In genomic region chr10:101095550-101096213, GRCh38 we compare ENCODE assay signal across 8 cellular contexts. TPM values are rescaled to one million over a fixed set of nuclear protein-coding genes. Genes with fewer than 3 reads are reported as not detected.
DNase-seq lines count a peak whose midpoint lies in the region; ATAC-seq lines count a peak whose summit lies in the region.

No MANE protein-coding gene starts in this region.

- ATAC-seq in HG03196 (IDR thresholded peaks at IDR 0.05; ENCODE audit: unreplicated experiment), result peak; percentile 67
- peak; percentile 81 for ATAC-seq in stimulated activated effector memory CD8-positive, alpha-beta T cell treated with anti-CD3 and anti-CD28 coated beads, Interleukin-12 subunit alpha, Interleukin-12 subunit beta, amount 100 ng/mL, for 72 hours

- peaks cover 4% of the 10 kb centered on the region for H3K4me1 Mint-ChIP-seq in stimulated activated effector memory CD8-positive, alpha-beta T cell treated with anti-CD3 and anti-CD28 coated beads, Interleukin-12 subunit alpha, Interleukin-12 subunit beta, amount 100 ng/mL, for 72 hours

- no peak overlapping the region for H3K4me3 Mint-ChIP-seq in stimulated activated effector memory CD8-positive, alpha-beta T cell treated with anti-CD3 and anti-CD28 coated beads, Interleukin-12 subunit alpha, Interleukin-12 subunit beta, amount 100 ng/mL, for 72 hours

- DNase-seq in NOMO-1 (lab: John Stamatoyannopoulos, UW; ENCODE audit: unreplicated experiment in 2 of 2) (peak; percentile 35 to 43), NOMO-1 treated with dmso at 0.1 percent for 144 hours (lab: John Stamatoyannopoulos, UW; ENCODE audit: unreplicated experiment) (no peak), NCI-H748 treated with DMSO at 0.1 percent for 48 hours (lab: John Stamatoyannopoulos, UW) (peak; percentile 13), epidermal melanocyte (ENCODE audit: insufficient read length, low spot score) (peak; percentile 60), myocyte (ENCODE audit: low read depth) (peak; percentile 66)
- DNase-seq in activated CD8-positive, alpha-beta memory T cell treated with anti-CD3 and anti-CD28 coated beads for 4 hours (ENCODE audit: low read depth in 2 of 2), result peak; percentile 27 to 35
- peak; percentile 69 to 86 for DNase-seq in stimulated activated effector memory CD8-positive, alpha-beta T cell treated with anti-CD3 and anti-CD28 coated beads, Interleukin-12 subunit alpha, Interleukin-12 subunit beta, amount 100 ng/mL, for 72 hours (ENCODE audit: low spot score in 2 of 2)

- H3K9me3 Mint-ChIP-seq in stimulated activated effector memory CD8-positive, alpha-beta T cell treated with anti-CD3 and anti-CD28 coated beads, Interleukin-12 subunit alpha, Interleukin-12 subunit beta, amount 100 ng/mL, for 72 hours, result no peaks in the 10 kb centered on the region

- no peak overlapping the region for H3K27ac Mint-ChIP-seq in stimulated activated effector memory CD8-positive, alpha-beta T cell treated with anti-CD3 and anti-CD28 coated beads, Interleukin-12 subunit alpha, Interleukin-12 subunit beta, amount 100 ng/mL, for 72 hours

- no peaks in the 10 kb centered on the region for H3K36me3 Mint-ChIP-seq in stimulated activated effector memory CD8-positive, alpha-beta T cell treated with anti-CD3 and anti-CD28 coated beads, Interleukin-12 subunit alpha, Interleukin-12 subunit beta, amount 100 ng/mL, for 72 hours

RNA-seq across cellular contexts. Expression of gene KAZALD1, which starts 33.9 kb away (rescaled TPM):
- total RNA-seq in myocyte, result 34.7 and 37.5 TPM in 2 replicates
- 32.4 TPM for polyA plus RNA-seq in myocyte (2012)

RNA-seq across cellular contexts. Expression of gene TLX1, which starts 35.4 kb away (rescaled TPM):
- total RNA-seq in myocyte, result not detected in 2 replicates
- not detected for polyA plus RNA-seq in myocyte (2012)
